ENCODE assay signal across 19 cellular contexts in the genomic region with DNA sequence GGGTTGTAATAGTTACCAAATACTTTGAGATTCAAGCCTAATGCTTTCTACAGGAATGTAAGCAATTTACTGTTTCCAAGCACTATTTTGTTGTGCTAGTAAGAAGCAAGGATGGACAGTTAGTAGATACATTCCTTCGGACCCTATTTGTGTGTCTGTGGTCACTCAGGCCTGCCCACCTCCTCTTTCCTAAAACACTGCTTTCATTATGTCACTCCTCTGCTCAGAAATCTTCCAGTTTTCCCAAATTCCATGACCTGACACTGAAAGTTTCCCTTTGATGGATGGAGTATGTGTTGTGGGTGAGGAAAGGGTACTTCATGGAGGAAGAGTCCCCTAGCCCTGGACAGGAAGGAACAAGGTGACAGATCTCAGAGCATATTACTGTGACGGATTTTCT.
"Had no signal": no experiment of that assay in that cellular context is flagged by ENCODE, and none has a peak within 500 bp of the region (broad histone marks: within the 10 kb centered on the region; RNA-seq: fewer than 3 reads in every experiment).

No MANE protein-coding gene starts in this region.

- H3K4me3 ChIP-seq: psoas muscle, right lobe of liver, suprapubic skin, thyroid gland, upper lobe of left lung, uterus had no signal

- H2AFZ ChIP-seq: parathyroid adenoma had no signal

- H3K27me3 ChIP-seq: right lobe of liver, suprapubic skin, thyroid gland, upper lobe of left lung, uterus had no signal

- ATAC-seq: esophagus mucosa; left lobe of liver; psoas muscle; right lobe of liver; stimulated activated effector memory CD8-positive, alpha-beta T cell treated with anti-CD3 and anti-CD28 coated beads, Interleukin-12 subunit alpha, Interleukin-12 subunit beta, amount 100 ng/mL, for 72 hours; stimulated activated naive CD8-positive, alpha-beta T cell treated with anti-CD3 and anti-CD28 coated beads, Interleukin-15, Interleukin-2, amounts not matched to agents 100 U/mL and 50 U/mL, for 24 hours had no signal

- H3K36me3 ChIP-seq: right lobe of liver, suprapubic skin, thyroid gland, upper lobe of left lung, uterus had no signal

- DNase-seq: effector memory CD4-positive, alpha-beta T cell; foreskin fibroblast; head of caudate nucleus; hippocampal formation; naive B cell; psoas muscle; retina; right lobe of liver; stimulated activated CD4-positive, alpha-beta T cell treated with anti-CD3 and anti-CD28 coated beads, Interleukin-4, amount 100 ng/mL, for 1 hour; stimulated activated CD8-positive, alpha-beta memory T cell treated with anti-CD3 and anti-CD28 coated beads, Interleukin-4, amount 100 ng/mL, for 48 hours; stimulated activated naive CD8-positive, alpha-beta T cell treated with anti-CD3 and anti-CD28 coated beads, Interleukin-15, Interleukin-2, amounts not matched to agents 100 U/mL and 50 U/mL, for 24 hours; thyroid gland; upper lobe of left lung; uterus had no signal

- H3K9me3 ChIP-seq: psoas muscle, right lobe of liver, suprapubic skin, thyroid gland, upper lobe of left lung, uterus had no signal

- H3K27ac ChIP-seq: parathyroid adenoma, psoas muscle, right lobe of liver, suprapubic skin, thyroid gland, upper lobe of left lung, uterus had no signal

- H3K9ac ChIP-seq: parathyroid adenoma had no signal

- H3K4me1 ChIP-seq: psoas muscle, right lobe of liver, suprapubic skin had no signal
